Comparison of ENCODE assay signal across 7 cellular contexts in genomic region chr3:183699238-183699947, GRCh38. TPM values are rescaled to one million over a fixed set of nuclear protein-coding genes. Genes with fewer than 3 reads are reported as not detected.
DNase-seq lines count a peak whose midpoint lies in the region; ATAC-seq and TF ChIP-seq lines count a peak whose summit lies in the region.

No MANE protein-coding gene starts in this region.

- peaks cover 4% of the 10 kb centered on the region for H3K27me3 Mint-ChIP-seq in GM23338 (ENCODE audit: insufficient read depth, low read depth, poor library complexity)

- H3K4me1 ChIP-seq in GM23338 (ENCODE audit: insufficient read depth) (peaks cover 25% of the 10 kb centered on the region; the same call in 1 of the 2 replicates), gastrocnemius medialis (peaks cover 14 to 22% of the 10 kb centered on the region in 2 donors)

- peaks cover 14% of the 10 kb centered on the region for H4K20me1 ChIP-seq in GM23338 (replicated peaks; ENCODE audit: insufficient read depth)

- no peaks in the 10 kb centered on the region for H3K9me3 ChIP-seq in SK-N-MC (ENCODE audit: low read depth, low read length)
- no peaks in the 10 kb centered on the region for H3K9me3 ChIP-seq in gastrocnemius medialis

- peaks cover 6% of the 10 kb centered on the region for H3K36me3 Mint-ChIP-seq in GM23338 (ENCODE audit: low read depth)

- TF ChIP-seq POLR2A in gastrocnemius medialis (IDR thresholded peaks at IDR 0.05) = no peak

- H3F3A ChIP-seq in GM23338 (replicated peaks; ENCODE audit: low read depth) = no peaks in the 10 kb centered on the region

- H3K4me3 ChIP-seq in GM23338 = peak overlapping the region; percentile 84
- H3K4me3 ChIP-seq in SK-N-MC = peak overlapping the region; percentile 98
- H3K4me3 ChIP-seq in fibroblast of mammary gland (ENCODE audit: control insufficient read depth, low read depth, low read length) = peak overlapping the region; percentile 97
- peak overlapping the region; percentile 63 to 98 (median 80) for H3K4me3 ChIP-seq in gastrocnemius medialis

- H3K27ac Mint-ChIP-seq in GM23338 = peak overlapping the region; percentile 47

- H3K4me2 ChIP-seq in GM23338 = peak overlapping the region; percentile 92

- peak overlapping the region; percentile 97 for H3K9ac ChIP-seq in SK-N-MC (ENCODE audit: insufficient read length)

- H3K9me3 Mint-ChIP-seq in GM23338 = no peaks in the 10 kb centered on the region; the same call in 2 of the 3 replicates

- peaks cover 65% of the 10 kb centered on the region for H3K79me2 ChIP-seq in GM23338 (replicated peaks; ENCODE audit: insufficient read depth)

- no peak overlapping the region for H2AFZ ChIP-seq in GM23338

- ATAC-seq in GM23338 (peak; percentile 7; the same call in 1 of the 3 replicates), gastrocnemius medialis (no peak), HG03520 (IDR thresholded peaks at IDR 0.05; ENCODE audit: unreplicated experiment) (no peak)

- H3K27ac ChIP-seq in GM23338 (ENCODE audit: low read depth) (no peak overlapping the region), SK-N-MC (no peak overlapping the region), gastrocnemius medialis (peak overlapping the region; percentile 77 to 89 (median 88))

- TF ChIP-seq CTCF in GM23338 (conservative IDR thresholded peaks at IDR 0.05; ENCODE audit: low read depth in 2 of 2) = no peak
- no peak for TF ChIP-seq CTCF in fibroblast of mammary gland (conservative IDR thresholded peaks at IDR 0.05; ENCODE audit: control insufficient read depth, insufficient read depth, low read depth, low read length)
- no peak for TF ChIP-seq CTCF in gastrocnemius medialis (IDR thresholded peaks at IDR 0.05 in 4 of 5, conservative IDR thresholded peaks at IDR 0.05 in 1 of 5)

- H3K4me1 Mint-ChIP-seq in GM23338 = peaks cover 34% of the 10 kb centered on the region

- intact Hi-C loops in gastrocnemius medialis (cut with DNase I; ENCODE audit: low total_unique reads) = loop anchor here (2.0 kb wide), 1 partner anchor 63 kb away; no protein-coding TSS in a partner anchor

- in situ Hi-C loops in gastrocnemius medialis (cut with MboI; ENCODE audit: low sequenced_read_pairs in 4 of 4) = no loop called here

- peak; percentile 35 for DNase-seq in GM23338 (ENCODE audit: low spot score)
- DNase-seq in SK-N-MC (ENCODE audit: low read depth, low spot score) = no peak
- DNase-seq in fibroblast of mammary gland (ENCODE audit: low read depth) = no peak
- no peak for DNase-seq in gastrocnemius medialis
- no peak for DNase-seq in dedifferentiated amniotic fluid mesenchymal stem cell (ENCODE audit: extremely low spot score)
- no peak for DNase-seq in NCI-H446 (lab: John Stamatoyannopoulos, UW)

- H3K4me3 Mint-ChIP-seq in GM23338 = peak overlapping the region; percentile 85

- no peaks in the 10 kb centered on the region for H3K27me3 ChIP-seq in GM23338 (ENCODE audit: insufficient read depth)
- H3K27me3 ChIP-seq in gastrocnemius medialis = no peaks in the 10 kb centered on the region

- H3K9me2 ChIP-seq in GM23338 (ENCODE audit: insufficient read depth) = 0 out of 2 replicates have a peak, but pooled peaks cover 3% of the 10 kb centered on the region

- H3K36me3 ChIP-seq in GM23338 (ENCODE audit: insufficient read depth) = no peaks in the 10 kb centered on the region
- H3K36me3 ChIP-seq in SK-N-MC (ENCODE audit: insufficient read depth, low read length) = peaks cover 29% of the 10 kb centered on the region
- H3K36me3 ChIP-seq in gastrocnemius medialis = no peaks in the 10 kb centered on the region

TF ChIP-seq in GM23338, 12 proteins besides CTCF, POLR2A, EP300 and RAD21 (continues in another document):
- TF ChIP-seq EZH2 (IDR thresholded peaks at IDR 0.05; ENCODE audit: low read depth, unreplicated experiment) (no peak), JUNB (IDR thresholded peaks at IDR 0.05; ENCODE audit: unreplicated experiment) (no peak), CREB1 (CRISPR knock-in tag; IDR thresholded peaks at IDR 0.05; ENCODE audit: low read depth) (no peak), POLR2AphosphoS5 (IDR thresholded peaks at IDR 0.05; ENCODE audit: low read depth) (no peak), ZNF462 (CRISPR knock-in tag; IDR thresholded peaks at IDR 0.05) (no peak), ETS1 (IDR thresholded peaks at IDR 0.05) (no peak), EZH2phosphoT487 (IDR thresholded peaks at IDR 0.05; ENCODE audit: unreplicated experiment) (no peak), STAT1 (IDR thresholded peaks at IDR 0.05; ENCODE audit: unreplicated experiment) (no peak), NANOG (IDR thresholded peaks at IDR 0.05; ENCODE audit: borderline replicate concordance) (no peak), ZNF331 (CRISPR knock-in tag; IDR thresholded peaks at IDR 0.05; ENCODE audit: low read depth) (no peak), ZNF114 (CRISPR knock-in tag; IDR thresholded peaks at IDR 0.05) (no peak)

RNA-seq across cellular contexts. Expression of gene YEATS2, which starts 1.8 kb away (rescaled TPM):
- 45.9 and 72.8 TPM in 2 replicates for total RNA-seq in GM23338 (2014; rRNA removed; shearing (Covaris generic))
- 13.9 and 15.2 TPM in 2 replicates for polyA plus RNA-seq in GM23338 (2016; fragmentation: Nextera tagmentation; extraction: Ambion mirVana)
- total RNA-seq in gastrocnemius medialis = 10 to 100 TPM in 2 of 4 donors, 1 to 10 TPM in 2; 5.7 to 10.8 (median 9.3) TPM

Comparison
In these comparisons a context has a peak if more than half of its experiments do, and no peak if none do; other contexts are left out.
1. H3K27ac ChIP-seq: peak in gastrocnemius medialis (4 of 4); none in GM23338 (single experiment) and SK-N-MC (single experiment).
2. Peak in every context shown above with its lines, with median percentiles within 50 percentile points of each other: H3K4me3 ChIP-seq.